ENCODE assay signal across 9 cellular contexts in the genomic region with DNA sequence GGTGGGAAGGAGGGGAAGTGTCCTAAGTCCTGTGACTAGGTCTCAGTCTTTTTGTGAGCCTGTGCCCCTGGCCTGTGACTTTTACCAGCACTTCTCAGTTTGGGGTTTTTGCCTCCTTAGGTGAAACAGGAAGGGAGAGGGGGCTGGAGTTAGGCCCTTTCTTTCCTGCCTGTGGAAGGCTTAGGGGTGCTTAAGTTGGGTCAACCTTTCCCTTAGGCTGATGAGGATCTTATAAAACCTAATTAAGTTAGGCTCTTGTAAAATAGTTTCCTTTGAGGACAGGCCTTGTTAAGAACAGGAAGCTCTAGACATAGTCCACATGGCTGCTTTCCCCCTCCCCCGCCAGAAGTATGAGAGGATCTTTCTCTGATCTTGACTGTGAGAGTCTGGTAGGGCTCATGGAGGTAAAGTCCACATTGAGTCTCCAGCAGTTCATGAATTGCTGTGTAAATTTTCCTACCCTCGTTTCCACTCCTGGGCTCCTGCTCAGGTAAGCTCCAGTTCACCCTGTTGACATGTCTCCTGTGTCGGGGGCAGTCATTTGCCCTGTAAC. TPM values are rescaled to one million over a fixed set of nuclear protein-coding genes. Genes with fewer than 3 reads are reported as not detected.
A peak's percentile ranks its signal among the peaks of the same experiment; 100 is the strongest.
DNase-seq lines count a peak whose midpoint lies in the region; TF ChIP-seq lines count a peak whose summit lies in the region.
"Had no signal": no experiment of that assay in that cellular context is flagged by ENCODE, and none has a peak within 500 bp of the region (broad histone marks: within the 10 kb centered on the region; RNA-seq: fewer than 3 reads in every experiment).

No MANE protein-coding gene starts in this region.

- H3K27me3 ChIP-seq in WERI-Rb-1 (ENCODE audit: insufficient read depth, low read depth, severe bottlenecking) = no peaks in the 10 kb centered on the region
- H3K27me3 ChIP-seq: vagina had no signal

- peak overlapping the region; percentile 41 for H3K27ac ChIP-seq in WERI-Rb-1
- H3K27ac ChIP-seq: vagina had no signal

- no peak for TF ChIP-seq CTCF in WERI-Rb-1 (IDR thresholded peaks at IDR 0.05; ENCODE audit: low read depth, low read length)

- no peak overlapping the region for H3K4me3 ChIP-seq in WERI-Rb-1 (ENCODE audit: low read depth, low read length)
- H3K4me3 ChIP-seq: vagina had no signal

- no peaks in the 10 kb centered on the region for H3K9me3 ChIP-seq in WERI-Rb-1 (ENCODE audit: severe bottlenecking)
- H3K9me3 ChIP-seq: vagina had no signal

- peak in 4 of 6 experiments; percentile 7 to 49 (median 34) for DNase-seq in stimulated activated naive CD4-positive, alpha-beta T cell (lab: John Stamatoyannopoulos, UW)
- DNase-seq in stimulated activated naive CD4-positive, alpha-beta T cell treated with Interleukin-2 at 50 U/mL for 16 hours (lab: John Stamatoyannopoulos, UW) = no peak
- DNase-seq in WERI-Rb-1 = peak; percentile 38
- DNase-seq in iPS-NIHi7 (ENCODE audit: extremely low spot score) = peak; percentile 11
- DNase-seq in NCI-H526 (lab: John Stamatoyannopoulos, UW) = no peak
- no peak for DNase-seq in SHP77 treated with DMSO at 0.1 percent for 48 hours (lab: John Stamatoyannopoulos, UW)
- DNase-seq in A172 (ENCODE audit: low spot score) = no peak
- no peak for DNase-seq in NCI-H748 treated with DMSO at 0.1 percent for 48 hours (lab: John Stamatoyannopoulos, UW)

- no peaks in the 10 kb centered on the region for H3K36me3 ChIP-seq in WERI-Rb-1

RNA-seq across cellular contexts. Expression of a gene that starts 17.0 kb away (rescaled TPM):
- 7.8 and 10.5 TPM in 2 replicates for total RNA-seq in A172 (2014; rRNA removed; shearing (Covaris generic))

RNA-seq across cellular contexts. Expression of a gene that starts 26.0 kb away (rescaled TPM):
- 7.0 and 7.4 TPM in 2 replicates for total RNA-seq in A172 (2014; rRNA removed; shearing (Covaris generic))

Comparison
In these comparisons a context has a peak if more than half of its experiments do, and no peak if none do; other contexts are left out.
1. DNase-seq: peak in stimulated activated naive CD4-positive, alpha-beta T cell (4 of 6), WERI-Rb-1 (single experiment) and iPS-NIHi7 (single experiment); none in stimulated activated naive CD4-positive, alpha-beta T cell treated with Interleukin-2 at 50 U/mL for 16 hours (single experiment), NCI-H526 (0 of 2), SHP77 treated with DMSO at 0.1 percent for 48 hours (single experiment), A172 (single experiment) and NCI-H748 treated with DMSO at 0.1 percent for 48 hours (single experiment).